Comparison of ENCODE assay signal across 27 cellular contexts in genomic region chr10:126908225-126908624, GRCh38. TPM values are rescaled to one million over a fixed set of nuclear protein-coding genes. Genes with fewer than 3 reads are reported as not detected.
DNase-seq lines count a peak whose midpoint lies in the region; ATAC-seq, FAIRE-seq and TF ChIP-seq lines count a peak whose summit lies in the region.
"Had no signal": no experiment of that assay in that cellular context is flagged by ENCODE, and none has a peak within 500 bp of the region (broad histone marks: within the 10 kb centered on the region; RNA-seq: fewer than 3 reads in every experiment).

No MANE protein-coding gene starts in this region.

- H4K12ac ChIP-seq in trophoblast cell (ENCODE audit: low read depth, low read length), result no peak overlapping the region

- no peak overlapping the region for H2AFZ ChIP-seq in trophoblast cell (ENCODE audit: insufficient read depth, low read length, poor library complexity)
- H2AFZ ChIP-seq: neural progenitor cell had no signal

- no peak overlapping the region for H2BK120ac ChIP-seq in trophoblast cell (ENCODE audit: insufficient read depth, low read length, poor library complexity)

- 57 to 70% (median 63%) methylated on average over 5 of the region's 5 CpGs for WGBS in heart left ventricle, 4 donors
- WGBS in trophoblast cell (ENCODE audit: extremely low coverage, insufficient coverage, insufficient read length), result no CpG with 5 or more reads among the region's 5 CpGs
- WGBS in pancreas, 2 donors, result 87 to 90% methylated on average over 5 of the region's 5 CpGs

- H3K9me3 ChIP-seq in heart left ventricle (no peaks in the 10 kb centered on the region), trophoblast cell (ENCODE audit: insufficient read depth, low read depth, low read length) (peaks cover 2% of the 10 kb centered on the region), pancreas (no peaks in the 10 kb centered on the region)
- H3K9me3 ChIP-seq: breast epithelium, colonic mucosa, testis had no signal

- H3K27ac ChIP-seq in heart left ventricle (peak overlapping the region in 9 of 12 donors; percentile 29 to 80 (median 49)), trophoblast cell (ENCODE audit: low read depth, low read length) (no peak overlapping the region), temporal lobe (ENCODE audit: low read depth, low read length) (peak overlapping the region; percentile 45), pancreas (no peak overlapping the region)
- H3K27ac ChIP-seq: 22Rv1, colonic mucosa, neural progenitor cell, testis had no signal

- H3K18ac ChIP-seq in trophoblast cell (ENCODE audit: low read length), result no peak overlapping the region

- peak in 1 of 4 donors; percentile 58 for ATAC-seq in heart left ventricle
- no peak for ATAC-seq in pancreas
- no peak for ATAC-seq in activated CD4-positive, CD25-positive, alpha-beta regulatory T cell treated with anti-CD3 and anti-CD28 coated beads, Interleukin-2, amount 50 U/mL, for 24 hours
- ATAC-seq: activated CD8-positive, alpha-beta T cell treated with anti-CD3 and anti-CD28 coated beads, Interleukin-2, amount 10 ng/mL, durations not matched to agents 7 days and 5 days; activated T-helper 17 cell treated with anti-CD3 and anti-CD28 coated beads, Interleukin-2, amount 50 U/mL, for 72 hours; Panc1; stimulated activated memory B cell treated with anti-CD40 and anti-IgM and Interleukin-4, amounts not matched to agents 10 μg/mL and 1 μg/mL and 100 μg/mL, for 72 hours had no signal

- H3K27me3 ChIP-seq in heart left ventricle (no peaks in the 10 kb centered on the region), trophoblast cell (ENCODE audit: insufficient read depth, low read length) (no peaks in the 10 kb centered on the region), pancreas (no peaks in the 10 kb centered on the region)
- H3K27me3 ChIP-seq: breast epithelium, colonic mucosa, neural progenitor cell, testis had no signal

- no peak overlapping the region for H3K4me3 ChIP-seq in heart left ventricle
- H3K4me3 ChIP-seq in fibroblast of villous mesenchyme (ENCODE audit: low read depth, low read length), result no peak overlapping the region
- H3K4me3 ChIP-seq in trophoblast cell (ENCODE audit: low read depth, low read length), result no peak overlapping the region
- H3K4me3 ChIP-seq in pancreas, result no peak overlapping the region
- H3K4me3 ChIP-seq: breast epithelium, colonic mucosa, neural progenitor cell, testis had no signal

- H3K36me3 ChIP-seq in heart left ventricle, result peaks cover 0 to 6% (median 0%) of the 10 kb centered on the region in 9 donors
- peaks cover 7 to 11% of the 10 kb centered on the region in 2 experiments for H3K36me3 ChIP-seq in trophoblast cell (ENCODE audit: control insufficient read depth in 1 of 2, insufficient read depth in 2 of 2, low read length in 2 of 2)
- H3K36me3 ChIP-seq in pancreas, result no peaks in the 10 kb centered on the region
- H3K36me3 ChIP-seq: breast epithelium, colonic mucosa, neural progenitor cell had no signal

- intact Hi-C loops in heart left ventricle (cut with DNase I), result loop anchor here in 3 of 10 donors (5.0 to 10.0 kb wide), 3 partner anchors 67 to 97 kb away; no protein-coding TSS in a partner anchor
- intact Hi-C loops in cardiac septum (cut with DNase I), result no loop called here
- intact Hi-C loops in pancreas (cut with DNase I), result no loop called here

- H3K79me2 ChIP-seq in trophoblast cell (ENCODE audit: control insufficient read depth, insufficient read depth, low read length, poor library complexity), result peaks cover 30% of the 10 kb centered on the region

- DNase-seq in heart left ventricle (no peak), cardiac septum (ENCODE audit: low spot score) (no peak), fibroblast of villous mesenchyme (ENCODE audit: low read depth) (peak; percentile 35), trophoblast cell (no peak), pancreas (no peak), MV-4-11 (lab: John Stamatoyannopoulos, UW) (no peak)
- DNase-seq: activated CD4-positive, alpha-beta T cell treated with anti-CD3 and anti-CD28 coated beads for 4 hours; activated CD8-positive, alpha-beta T cell treated with anti-CD3 and anti-CD28 coated beads, Interleukin-2, amount 10 ng/mL, durations not matched to agents 7 days and 5 days; Calu3; colonic mucosa; DND-41; effector CD8-positive, alpha-beta T cell; NCI-H1092; NCI-H1694; NCI-H446; NCI-H774; SHP77 treated with DMSO at 0.1 percent for 48 hours; testis had no signal

- H2BK12ac ChIP-seq in trophoblast cell (ENCODE audit: low read length), result no peak overlapping the region

- H3K9ac ChIP-seq in trophoblast cell (ENCODE audit: low read length), result no peak overlapping the region
- H3K9ac ChIP-seq: neural progenitor cell had no signal

- no peak overlapping the region for H3K4me2 ChIP-seq in trophoblast cell (ENCODE audit: low read length)
- H3K4me2 ChIP-seq: neural progenitor cell had no signal

- H2BK5ac ChIP-seq in trophoblast cell (ENCODE audit: low read depth, low read length, poor library complexity), result no peak overlapping the region

- H3K4me1 ChIP-seq in heart left ventricle (peaks cover 0 to 51% (median 26%) of the 10 kb centered on the region in 12 donors), trophoblast cell (ENCODE audit: control insufficient read depth in 1 of 2, insufficient read depth in 2 of 2, low read length in 2 of 2) (peaks cover 10 to 21% of the 10 kb centered on the region in 2 experiments), pancreas (peaks cover 0 to 11% (median 0%) of the 10 kb centered on the region in 3 donors)
- H3K4me1 ChIP-seq: neural progenitor cell had no signal

- H2AK5ac ChIP-seq in trophoblast cell (ENCODE audit: low read length), result no peak overlapping the region

- no peak for FAIRE-seq in pancreas (lab: Jason Lieb, UNC)
- FAIRE-seq: H1 had no signal

- no peak overlapping the region for H3K14ac ChIP-seq in trophoblast cell (ENCODE audit: low read length)

- no peak overlapping the region for H3K23ac ChIP-seq in trophoblast cell (ENCODE audit: low read length)

- TF ChIP-seq POLR2A in heart left ventricle (IDR thresholded peaks at IDR 0.05), result no peak

- H3K79me1 ChIP-seq in trophoblast cell (ENCODE audit: low read length), result peaks cover 18% of the 10 kb centered on the region

- H4K8ac ChIP-seq in trophoblast cell (ENCODE audit: low read depth, low read length), result no peak overlapping the region

- TF ChIP-seq CTCF in heart left ventricle (IDR thresholded peaks at IDR 0.05), result no peak
- TF ChIP-seq CTCF in fibroblast of villous mesenchyme (IDR thresholded peaks at IDR 0.05; ENCODE audit: insufficient read depth, low read depth, low read length), result no peak
- TF ChIP-seq CTCF in pancreas (IDR thresholded peaks at IDR 0.05), result no peak

- no peak overlapping the region for H4K91ac ChIP-seq in trophoblast cell (ENCODE audit: low read depth, low read length)

- H3K4ac ChIP-seq in trophoblast cell (ENCODE audit: low read depth, low read length), result peak overlapping the region; percentile 29

RNA-seq across cellular contexts. Expression of gene DOCK1, which starts 3.0 kb away (rescaled TPM):
- total RNA-seq in heart left ventricle (10 to 100 TPM; 13.4 to 31.6 (median 20.6) TPM), cardiac septum (31.2 TPM), fibroblast of villous mesenchyme (87.9 and 99.7 TPM in 2 replicates), temporal lobe (13.5 TPM), pancreas (10 to 100 TPM; 23.0 to 38.6 (median 24.5) TPM)
- polyA plus RNA-seq in heart left ventricle (10 to 100 TPM in 1 of 2 donors, 1 to 10 TPM in 1; 5.0 to 13.8 TPM), pancreas (10 to 100 TPM; 12.1 to 14.0 TPM)
- polyA plus RNA-seq in trophoblast cell (2013), result 44.0 and 44.4 TPM in 2 replicates
- total RNA-seq: activated CD8-positive, alpha-beta T cell treated with anti-CD3 and anti-CD28 coated beads, Interleukin-2, amount 10 ng/mL, durations not matched to agents 7 days and 5 days had no signal

Comparison
In these comparisons a context has a peak if more than half of its experiments do, and no peak if none do; other contexts are left out.
1. H3K27ac ChIP-seq: peak in heart left ventricle (9 of 12) and temporal lobe (single experiment); none in trophoblast cell (single experiment) and pancreas (0 of 4).